8 cellular contexts compared by ENCODE assay signal in genomic region chr1:202861420-202862121, GRCh38. TPM values are rescaled to one million over a fixed set of nuclear protein-coding genes. Genes with fewer than 3 reads are reported as not detected.
DNase-seq lines count a peak whose midpoint lies in the region; ATAC-seq lines count a peak whose summit lies in the region.

No MANE protein-coding gene starts in this region.

- peak overlapping the region; percentile 75 to 86 (median 85) for H3K4me3 Mint-ChIP-seq in CD4-positive, CD25-positive, alpha-beta regulatory T cell
- peak overlapping the region; percentile 82 for H3K4me3 Mint-ChIP-seq in activated T-helper 17 cell treated with anti-CD3 and anti-CD28 coated beads, Interleukin-2, amount 50 U/mL, for 72 hours
- peak overlapping the region; percentile 85 to 94 (median 92) for H3K4me3 Mint-ChIP-seq in naive B cell

- H3K4me3 ChIP-seq in CD4-positive, CD25-positive, alpha-beta regulatory T cell (ENCODE audit: low read depth, low read length) = peak overlapping the region; percentile 66

- H3K27me3 ChIP-seq in CD4-positive, CD25-positive, alpha-beta regulatory T cell (ENCODE audit: control insufficient read depth, insufficient read depth, low read length) = peaks cover 19% of the 10 kb centered on the region

- DNase-seq in CD4-positive, CD25-positive, alpha-beta regulatory T cell = peak in 2 of 3 donors; percentile 22 to 43
- DNase-seq in HT-29 (ENCODE audit: low spot score) (peak; percentile 90), NOMO-1 (lab: John Stamatoyannopoulos, UW; ENCODE audit: unreplicated experiment in 2 of 2) (peak; percentile 73), fibroblast of the conjunctiva (ENCODE audit: low read depth) (peak; percentile 40), naive B cell (peak; percentile 47), substantia nigra (lab: John Stamatoyannopoulos, UW) (peak; percentile 46 to 96 (median 89))

- peaks cover 15% of the 10 kb centered on the region for H3K4me1 ChIP-seq in CD4-positive, CD25-positive, alpha-beta regulatory T cell (ENCODE audit: control insufficient read depth, insufficient read depth, low read length, poor library complexity, severe bottlenecking)

- no peaks in the 10 kb centered on the region for H3K36me3 Mint-ChIP-seq in CD4-positive, CD25-positive, alpha-beta regulatory T cell
- no peaks in the 10 kb centered on the region for H3K36me3 Mint-ChIP-seq in activated T-helper 17 cell treated with anti-CD3 and anti-CD28 coated beads, Interleukin-2, amount 50 U/mL, for 72 hours (ENCODE audit: low read depth)
- H3K36me3 Mint-ChIP-seq in naive B cell = no peaks in the 10 kb centered on the region

- no peaks in the 10 kb centered on the region for H3K36me3 ChIP-seq in CD4-positive, CD25-positive, alpha-beta regulatory T cell (ENCODE audit: control insufficient read depth, insufficient read depth, low read length)

- peak; percentile 63 to 70 for ATAC-seq in CD4-positive, CD25-positive, alpha-beta regulatory T cell (ENCODE audit: low read depth in 2 of 2)
- peak; percentile 95 for ATAC-seq in GM19438 (IDR thresholded peaks at IDR 0.05; ENCODE audit: low read depth, unreplicated experiment)
- ATAC-seq in activated T-helper 17 cell treated with anti-CD3 and anti-CD28 coated beads, Interleukin-2, amount 50 U/mL, for 72 hours (replicated peaks) = peak; percentile 90
- ATAC-seq in naive B cell (ENCODE audit: low read depth in 2 of 2) = peak; percentile 75 to 78

- H3K27ac Mint-ChIP-seq in CD4-positive, CD25-positive, alpha-beta regulatory T cell = no peak overlapping the region
- no peak overlapping the region for H3K27ac Mint-ChIP-seq in activated T-helper 17 cell treated with anti-CD3 and anti-CD28 coated beads, Interleukin-2, amount 50 U/mL, for 72 hours
- H3K27ac Mint-ChIP-seq in naive B cell = peak overlapping the region in 2 of 6 donors; percentile 38 to 55

- H3K27me3 Mint-ChIP-seq in CD4-positive, CD25-positive, alpha-beta regulatory T cell = peaks cover 74% of the 10 kb centered on the region
- peaks cover 40% of the 10 kb centered on the region for H3K27me3 Mint-ChIP-seq in activated T-helper 17 cell treated with anti-CD3 and anti-CD28 coated beads, Interleukin-2, amount 50 U/mL, for 72 hours
- peaks cover 13 to 51% (median 32%) of the 10 kb centered on the region in 3 donors for H3K27me3 Mint-ChIP-seq in naive B cell

- H3K9me3 ChIP-seq in CD4-positive, CD25-positive, alpha-beta regulatory T cell (ENCODE audit: control insufficient read depth in 2 of 2, low read length in 2 of 2) = no peaks in the 10 kb centered on the region

- no peak overlapping the region for H3K27ac ChIP-seq in CD4-positive, CD25-positive, alpha-beta regulatory T cell (ENCODE audit: insufficient read depth, low read length, poor library complexity, severe bottlenecking)
- H3K27ac ChIP-seq in substantia nigra (ENCODE audit: low read depth, low read length, poor library complexity, severe bottlenecking) = peak overlapping the region; percentile 24

- H3K9me3 Mint-ChIP-seq in CD4-positive, CD25-positive, alpha-beta regulatory T cell = no peaks in the 10 kb centered on the region
- no peaks in the 10 kb centered on the region for H3K9me3 Mint-ChIP-seq in activated T-helper 17 cell treated with anti-CD3 and anti-CD28 coated beads, Interleukin-2, amount 50 U/mL, for 72 hours
- no peaks in the 10 kb centered on the region for H3K9me3 Mint-ChIP-seq in naive B cell

- H3K4me1 Mint-ChIP-seq in CD4-positive, CD25-positive, alpha-beta regulatory T cell = peaks cover 0 to 24% (median 10%) of the 10 kb centered on the region in 4 donors
- no peaks in the 10 kb centered on the region for H3K4me1 Mint-ChIP-seq in activated T-helper 17 cell treated with anti-CD3 and anti-CD28 coated beads, Interleukin-2, amount 50 U/mL, for 72 hours
- H3K4me1 Mint-ChIP-seq in naive B cell = peaks cover 16 to 18% (median 16%) of the 10 kb centered on the region in 3 donors

RNA-seq across cellular contexts. Expression of gene RABIF, which starts 27.4 kb away (rescaled TPM):
- 13.0 TPM for total RNA-seq in CD4-positive, CD25-positive, alpha-beta regulatory T cell
- polyA plus RNA-seq in CD4-positive, CD25-positive, alpha-beta regulatory T cell = 10 to 100 TPM; 25.1 to 30.7 (median 28.0) TPM
- total RNA-seq in HT-29 (2014; rRNA removed; shearing (Covaris generic)) = 5.9 and 8.2 TPM in 2 replicates
- 10 to 100 TPM in 1 of 2 donors, 1 to 10 TPM in 1; 9.2 to 15.6 TPM for total RNA-seq in activated T-helper 17 cell treated with anti-CD3 and anti-CD28 coated beads, Interleukin-2, amount 50 U/mL, for 72 hours
- 10 to 100 TPM; 13.9 to 25.0 (median 19.1) TPM for polyA plus RNA-seq in naive B cell (ENCODE audit: low read depth in 6 of 6)

RNA-seq across cellular contexts. Expression of gene PCAT6, which starts 50.8 kb away (rescaled TPM):
- total RNA-seq in CD4-positive, CD25-positive, alpha-beta regulatory T cell = not detected
- not detected for polyA plus RNA-seq in CD4-positive, CD25-positive, alpha-beta regulatory T cell
- total RNA-seq in HT-29 (2014; rRNA removed; shearing (Covaris generic)) = not detected in 2 replicates
- total RNA-seq in activated T-helper 17 cell treated with anti-CD3 and anti-CD28 coated beads, Interleukin-2, amount 50 U/mL, for 72 hours = 1 to 10 TPM; 1.8 to 4.0 TPM
- under 1 TPM in 1 of 6 donors, not detected in 5; 0.83 TPM for polyA plus RNA-seq in naive B cell (ENCODE audit: low read depth in 6 of 6)

RNA-seq across cellular contexts. Expression of gene KDM5B, which starts 53.4 kb away (rescaled TPM):
- total RNA-seq in CD4-positive, CD25-positive, alpha-beta regulatory T cell = 77.7 TPM
- 10 to 100 TPM; 13.7 to 16.9 (median 14.5) TPM for polyA plus RNA-seq in CD4-positive, CD25-positive, alpha-beta regulatory T cell
- 15.1 and 23.8 TPM in 2 replicates for total RNA-seq in HT-29 (2014; rRNA removed; shearing (Covaris generic))
- 100 to 1,000 TPM; 124 to 176 TPM for total RNA-seq in activated T-helper 17 cell treated with anti-CD3 and anti-CD28 coated beads, Interleukin-2, amount 50 U/mL, for 72 hours
- polyA plus RNA-seq in naive B cell (ENCODE audit: low read depth in 6 of 6) = 10 to 100 TPM in 5 of 6 donors, 1 to 10 TPM in 1; 4.1 to 24.4 (median 17.1) TPM

Comparison
In these comparisons a context has a peak if more than half of its experiments do, and no peak if none do; other contexts are left out.
1. DNase-seq: peak in every context shown above with its lines; median percentile 90 in HT-29; 89 in substantia nigra; 73 in NOMO-1; 47 in naive B cell; 40 in fibroblast of the conjunctiva; 32 in CD4-positive, CD25-positive, alpha-beta regulatory T cell.